ENCODE assay signal across 1 cellular context in genomic region chr10:49620286-49620810, GRCh38.
TF ChIP-seq lines count a peak whose summit lies in the region.

No MANE protein-coding gene starts in this region.

TF ChIP-seq in HepG2, 621 proteins besides CTCF, POLR2A, EP300 and RAD21 (continued from another document):
- TF ChIP-seq KAT8 (CRISPR knock-in tag; IDR thresholded peaks at IDR 0.05) (no peak), HHEX (CRISPR knock-in tag; IDR thresholded peaks at IDR 0.05) (no peak), DBP (CRISPR knock-in tag; IDR thresholded peaks at IDR 0.05; ENCODE audit: not compliant biosample characterization) (no peak), PRDM4 (CRISPR knock-in tag; IDR thresholded peaks at IDR 0.05; ENCODE audit: borderline replicate concordance) (no peak), GATAD1 (CRISPR knock-in tag; IDR thresholded peaks at IDR 0.05) (no peak), ZNF224 (CRISPR knock-in tag; IDR thresholded peaks at IDR 0.05) (no peak), PITX1 (CRISPR knock-in tag; IDR thresholded peaks at IDR 0.05) (no peak)
